1 cellular context compared by ENCODE assay signal in genomic region chrX:101407748-101408529, GRCh38.
TF ChIP-seq lines count a peak whose summit lies in the region.

TSS of gene GLA (minus strand) at chrX:101407925. CDS start at chrX:101407903, 22 bp downstream.
TSS of gene HNRNPH2 (plus strand) at chrX:101408222. CDS start at chrX:101411989, 3,767 bp downstream.

TF ChIP-seq in K562, 482 proteins besides CTCF, POLR2A, EP300 and RAD21 (continued from another document and continues in another):
- no peak for TF ChIP-seq STAT6 (CRISPR knock-in tag; IDR thresholded peaks at IDR 0.05)
- TF ChIP-seq ZNF586 (CRISPR knock-in tag; conservative IDR thresholded peaks at IDR 0.05), result no peak
- TF ChIP-seq ZNF778 (CRISPR knock-in tag; IDR thresholded peaks at IDR 0.05), result no peak
- TF ChIP-seq ATF7 (IDR thresholded peaks at IDR 0.05), result peak; percentile 98
- peak; percentile 52 for TF ChIP-seq ARID1B (IDR thresholded peaks at IDR 0.05)
- TF ChIP-seq ZNF316 (IDR thresholded peaks at IDR 0.05), result peak; percentile 59; the same call in 1 of the 2 replicates
- no peak for TF ChIP-seq GTF2B (IDR thresholded peaks at IDR 0.05; ENCODE audit: extremely low read depth, insufficient read length)
- TF ChIP-seq SP2 (IDR thresholded peaks at IDR 0.05; ENCODE audit: extremely low read depth, low read depth, low read length, poor library complexity, severe bottlenecking), result peak; percentile 40
- TF ChIP-seq SMARCA4 (IDR thresholded peaks at IDR 0.05), result peak; percentile 42
- 0 out of 2 replicates have a peak, but pooled peaks have one; percentile 8 for TF ChIP-seq FOSL1 (tag; conservative IDR thresholded peaks at IDR 0.05)
- TF ChIP-seq NR2F6 (CRISPR knock-in tag; IDR thresholded peaks at IDR 0.05), result no peak
- 0 out of 2 replicates have a peak, but pooled peaks have one; percentile 12 for TF ChIP-seq OTX1 (CRISPR knock-in tag; IDR thresholded peaks at IDR 0.05)
- TF ChIP-seq NCOA1 (IDR thresholded peaks at IDR 0.05; ENCODE audit: low read depth), result peak; percentile 86
- no peak; the same call in 1 of the 2 replicates for TF ChIP-seq CBFA2T3 (IDR thresholded peaks at IDR 0.05)
- no peak for TF ChIP-seq SMC3 (conservative IDR thresholded peaks at IDR 0.05; ENCODE audit: insufficient read depth, low read depth, low read length)
- 0 out of 2 replicates have a peak, but pooled peaks have one; percentile 62 for TF ChIP-seq ELF4 (CRISPR knock-in tag; IDR thresholded peaks at IDR 0.05)
- 0 out of 2 replicates have a peak, but pooled peaks have one; percentile 29 for TF ChIP-seq THRB (CRISPR knock-in tag; conservative IDR thresholded peaks at IDR 0.05)
- TF ChIP-seq SPI1 (IDR thresholded peaks at IDR 0.05; ENCODE audit: borderline replicate concordance, low read depth, low read length), result peak; percentile 82; the same call in 1 of the 2 replicates
- no peak for TF ChIP-seq TCFL5 (CRISPR knock-in tag; conservative IDR thresholded peaks at IDR 0.05)
- TF ChIP-seq KLF13 (tag; IDR thresholded peaks at IDR 0.05; ENCODE audit: borderline replicate concordance, low read depth), result no peak
- peak; percentile 66 for TF ChIP-seq MAFG (tag; conservative IDR thresholded peaks at IDR 0.05)
- TF ChIP-seq HMG20B (CRISPR knock-in tag; IDR thresholded peaks at IDR 0.05), result no peak
- TF ChIP-seq JUN (IDR thresholded peaks at IDR 0.05; ENCODE audit: borderline replicate concordance, low read depth, low read length), result peak; percentile 55; the same call in 1 of the 2 replicates
- no peak for TF ChIP-seq JUN (CRISPR knock-in tag; IDR thresholded peaks at IDR 0.05; ENCODE audit: borderline replicate concordance)
- TF ChIP-seq ZNF124 (CRISPR knock-in tag; IDR thresholded peaks at IDR 0.05), result no peak
- TF ChIP-seq CREM (IDR thresholded peaks at IDR 0.05; ENCODE audit: low read depth), result peak; percentile 96
- TF ChIP-seq U2AF2 (optimal IDR thresholded peaks at IDR 0.05; ENCODE audit: low read depth, low read length), result no peak
- no peak for TF ChIP-seq ZNF134 (CRISPR knock-in tag; conservative IDR thresholded peaks at IDR 0.05)
- TF ChIP-seq XRCC3 (IDR thresholded peaks at IDR 0.05), result no peak
- no peak for TF ChIP-seq ZNF224 (CRISPR knock-in tag; IDR thresholded peaks at IDR 0.05)
- TF ChIP-seq TCF3 (CRISPR knock-in tag; IDR thresholded peaks at IDR 0.05), result peak; percentile 9; the same call in 1 of the 2 replicates
- peak; percentile 99 for TF ChIP-seq USF1 (CRISPR knock-in tag; IDR thresholded peaks at IDR 0.05)
- TF ChIP-seq ZNF274 (IDR thresholded peaks at IDR 0.05; ENCODE audit: borderline replicate concordance, low read depth, low read length), result no peak
- no peak for TF ChIP-seq RBM14 (IDR thresholded peaks at IDR 0.05; ENCODE audit: borderline replicate concordance, insufficient read depth, low read depth, low read length)
- no peak for TF ChIP-seq CREB3 (tag; conservative IDR thresholded peaks at IDR 0.05; ENCODE audit: low read depth)
- no peak for TF ChIP-seq SRSF9 (IDR thresholded peaks at IDR 0.05; ENCODE audit: borderline replicate concordance, low read depth, low read length)
- TF ChIP-seq RCOR1 (IDR thresholded peaks at IDR 0.05; ENCODE audit: borderline replicate concordance in 1 of 2, low read depth in 2 of 2, low read length in 2 of 2), result peak in 1 of 2 experiments; percentile 43; a peak in 2 of 4 replicates
- TF ChIP-seq MAZ (CRISPR knock-in tag; conservative IDR thresholded peaks at IDR 0.05 in 1 of 2, IDR thresholded peaks at IDR 0.05 in 1 of 2), result peak in 1 of 2 experiments; percentile 70; a peak in 2 of 4 replicates
- TF ChIP-seq MITF (IDR thresholded peaks at IDR 0.05), result peak; percentile 59
- TF ChIP-seq ASH1L (IDR thresholded peaks at IDR 0.05; ENCODE audit: borderline replicate concordance, low read depth, partially characterized antibody), result peak; percentile 84
- no peak for TF ChIP-seq ZNF76 (CRISPR knock-in tag; IDR thresholded peaks at IDR 0.05; ENCODE audit: borderline replicate concordance)
- TF ChIP-seq ELF1 (tag; IDR thresholded peaks at IDR 0.05), result peak; percentile 58; the same call in 1 of the 2 replicates
- TF ChIP-seq KDM2B (CRISPR knock-in tag; IDR thresholded peaks at IDR 0.05), result no peak
- no peak for TF ChIP-seq GATAD2B (IDR thresholded peaks at IDR 0.05; ENCODE audit: borderline replicate concordance)
- TF ChIP-seq RBM25 (IDR thresholded peaks at IDR 0.05; ENCODE audit: low read depth, low read length, severe bottlenecking), result peak; percentile 91
- TF ChIP-seq CEBPZ (IDR thresholded peaks at IDR 0.05; ENCODE audit: borderline replicate concordance, low read depth, low read length), result no peak
- TF ChIP-seq EP400 (IDR thresholded peaks at IDR 0.05), result peak; percentile 95
- no peak for TF ChIP-seq MAX (CRISPR knock-in tag; IDR thresholded peaks at IDR 0.05)
